In the genomic region with DNA sequence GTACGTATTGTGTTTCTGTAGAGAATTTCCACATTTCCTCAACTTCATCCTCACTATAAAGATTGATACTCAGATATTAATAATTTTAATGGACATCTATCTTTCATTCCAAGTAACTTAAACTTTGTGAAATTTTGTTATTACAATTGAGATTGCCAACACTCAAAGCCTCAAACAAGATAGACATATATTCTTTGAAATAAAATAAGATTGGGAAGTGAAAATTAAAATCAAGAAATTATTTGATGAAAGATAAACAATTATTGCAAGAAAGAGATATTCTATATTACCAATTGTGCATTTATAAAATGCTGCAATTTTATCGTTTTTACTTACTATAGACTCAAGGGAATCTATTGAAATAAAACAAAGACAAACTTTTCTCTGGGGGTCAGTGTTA, we compare ENCODE assay signal across 9 cellular contexts. TPM values are rescaled to one million over a fixed set of nuclear protein-coding genes. Genes with fewer than 3 reads are reported as not detected.
"Had no signal": no experiment of that assay in that cellular context is flagged by ENCODE, and none has a peak within 500 bp of the region (broad histone marks: within the 10 kb centered on the region; RNA-seq: fewer than 3 reads in every experiment).

A gene (minus strand): TSS at position 101 of the 400 bp plus-strand sequence. CDS start 1,337 bp downstream, outside the sequence.

- H3K4me3 ChIP-seq: GM12878 had no signal

- FAIRE-seq: G401.6, GM12878, GM12891, GM12892, GM18507, GM19239 had no signal

- DNase-seq: GDM1, GF-D8 had no signal

- ATAC-seq: GM12878 had no signal

RNA-seq across cellular contexts. Expression of the gene that starts here (rescaled TPM):
- total RNA-seq: G401, GM12878 had no signal
- polyA plus RNA-seq: GM12878 had no signal
